Comparison of ENCODE assay signal across 8 cellular contexts in genomic region chr6:44247338-44248302, GRCh38. TPM values are rescaled to one million over a fixed set of nuclear protein-coding genes. Genes with fewer than 3 reads are reported as not detected.
DNase-seq lines count a peak whose midpoint lies in the region; ATAC-seq, FAIRE-seq and TF ChIP-seq lines count a peak whose summit lies in the region.

No MANE protein-coding gene starts in this region.

- 0 to 1% (median 0%) methylated on average over 9 to 52 of the region's 52 CpGs for WGBS in adrenal gland, 4 donors
- WGBS in right cardiac atrium, result under 1% methylated on average over 52 of the region's 52 CpGs

- H3K4me3 ChIP-seq in AG09309 (ENCODE audit: control insufficient read depth, low read depth, low read length) (peak overlapping the region; percentile 69), adrenal gland (peak overlapping the region; percentile 59 to 99 (median 80)), right cardiac atrium (ENCODE audit: low read length) (peak overlapping the region; percentile 98), rectal smooth muscle tissue (ENCODE audit: low read length) (peak overlapping the region; percentile 88)

- TF ChIP-seq POLR2A in adrenal gland (IDR thresholded peaks at IDR 0.05), result no peak

- DNase-seq in AG09309 (ENCODE audit: low read depth) (no peak), adrenal gland (peak; percentile 89 to 92 (median 90)), right cardiac atrium (peak; percentile 78 to 89 (median 89)), urothelium cell line (ENCODE audit: low spot score) (peak; percentile 53)

- ATAC-seq in GM19372 (IDR thresholded peaks at IDR 0.05; ENCODE audit: low read depth, unreplicated experiment), result peak; percentile 24
- ATAC-seq in HG03571 (IDR thresholded peaks at IDR 0.05; ENCODE audit: unreplicated experiment), result peak; percentile 27
- ATAC-seq in right cardiac atrium, result peak; percentile 47 to 64

- no peaks in the 10 kb centered on the region for H3K9me3 Mint-ChIP-seq in T-helper 1 cell treated with Interleukin-12 subunit alpha and Interleukin-12 subunit beta and Interleukin-4 antibody, amounts not matched to agents 30 μg/mL and 1 μg/mL, for 36 hours

- peak overlapping the region; percentile 98 for H3K27ac Mint-ChIP-seq in T-helper 1 cell treated with Interleukin-12 subunit alpha and Interleukin-12 subunit beta and Interleukin-4 antibody, amounts not matched to agents 30 μg/mL and 1 μg/mL, for 36 hours

- H3K27ac ChIP-seq in adrenal gland (peak overlapping the region; percentile 78 to 100 (median 98)), right cardiac atrium (ENCODE audit: low read length) (peak overlapping the region; percentile 80), rectal smooth muscle tissue (ENCODE audit: low read depth, low read length) (peak overlapping the region; percentile 95)

- no peaks in the 10 kb centered on the region for H3K27me3 ChIP-seq in adrenal gland
- no peaks in the 10 kb centered on the region for H3K27me3 ChIP-seq in right cardiac atrium (ENCODE audit: control insufficient read depth, insufficient read depth)
- H3K27me3 ChIP-seq in rectal smooth muscle tissue (ENCODE audit: control insufficient read depth, insufficient read depth, low read length), result no peaks in the 10 kb centered on the region

- peaks cover 49% of the 10 kb centered on the region for H3K36me3 Mint-ChIP-seq in T-helper 1 cell treated with Interleukin-12 subunit alpha and Interleukin-12 subunit beta and Interleukin-4 antibody, amounts not matched to agents 30 μg/mL and 1 μg/mL, for 36 hours (ENCODE audit: low read depth)

- peak overlapping the region; percentile 66 for H3K9ac ChIP-seq in rectal smooth muscle tissue (ENCODE audit: low read length)

- H3K9me3 ChIP-seq in adrenal gland (replicated peaks in 1 of 3) (no peaks in the 10 kb centered on the region), right cardiac atrium (ENCODE audit: control insufficient read depth, low read length) (no peaks in the 10 kb centered on the region)

- intact Hi-C loops in adrenal gland (cut with DNase I) (no loop called here), right cardiac atrium (cut with DNase I) (no loop called here)

- no peak for TF ChIP-seq CTCF in AG09309 (IDR thresholded peaks at IDR 0.05; ENCODE audit: control insufficient read depth, insufficient read depth, low read depth, low read length, missing control alignments)
- TF ChIP-seq CTCF in adrenal gland (IDR thresholded peaks at IDR 0.05), result no peak

- peaks cover 0 to 47% of the 10 kb centered on the region in 2 donors for H3K36me3 ChIP-seq in adrenal gland (replicated peaks in 1 of 2)
- peaks cover 35% of the 10 kb centered on the region for H3K36me3 ChIP-seq in rectal smooth muscle tissue (ENCODE audit: control insufficient read depth, insufficient read depth, low read length)

- H3K4me1 ChIP-seq in adrenal gland (replicated peaks in 1 of 2), result peaks cover 19 to 37% of the 10 kb centered on the region in 2 donors
- no peaks in the 10 kb centered on the region for H3K4me1 ChIP-seq in right cardiac atrium (ENCODE audit: control insufficient read depth, insufficient read depth, low read length)
- peaks cover 6% of the 10 kb centered on the region for H3K4me1 ChIP-seq in rectal smooth muscle tissue (ENCODE audit: control insufficient read depth, insufficient read depth, low read length)

- H3K4me1 Mint-ChIP-seq in T-helper 1 cell treated with Interleukin-12 subunit alpha and Interleukin-12 subunit beta and Interleukin-4 antibody, amounts not matched to agents 30 μg/mL and 1 μg/mL, for 36 hours (ENCODE audit: low read depth), result peaks cover 29% of the 10 kb centered on the region

- FAIRE-seq in urothelium cell line (lab: Jason Lieb, UNC), result no peak

- H3K4me3 Mint-ChIP-seq in T-helper 1 cell treated with Interleukin-12 subunit alpha and Interleukin-12 subunit beta and Interleukin-4 antibody, amounts not matched to agents 30 μg/mL and 1 μg/mL, for 36 hours, result peak overlapping the region; percentile 96

- no peaks in the 10 kb centered on the region for H3K27me3 Mint-ChIP-seq in T-helper 1 cell treated with Interleukin-12 subunit alpha and Interleukin-12 subunit beta and Interleukin-4 antibody, amounts not matched to agents 30 μg/mL and 1 μg/mL, for 36 hours (ENCODE audit: low read depth)

RNA-seq across cellular contexts. Expression of gene HSP90AB1, which starts 0.7 kb away (rescaled TPM):
- total RNA-seq in adrenal gland, result 1,000 to 10,000 TPM in 3 of 8 donors, 100 to 1,000 TPM in 5; 692 to 1,293 (median 857) TPM
- 1,000 to 10,000 TPM in 1 of 3 donors, 100 to 1,000 TPM in 2; 275 to 2,249 (median 420) TPM for polyA plus RNA-seq in adrenal gland
- 100 to 1,000 TPM; 677 to 993 (median 871) TPM for total RNA-seq in right cardiac atrium
- polyA plus RNA-seq in right cardiac atrium, result 586 TPM

RNA-seq across cellular contexts. Expression of gene SLC35B2, which starts 9.7 kb away (rescaled TPM):
- total RNA-seq in adrenal gland (10 to 100 TPM; 48.5 to 79.8 (median 63.5) TPM), right cardiac atrium (10 to 100 TPM; 21.0 to 25.2 (median 23.0) TPM)
- polyA plus RNA-seq in adrenal gland (10 to 100 TPM; 12.7 to 37.5 (median 19.3) TPM), right cardiac atrium (15.8 TPM)

RNA-seq across cellular contexts. Expression of gene NFKBIE, which starts 17.7 kb away (rescaled TPM):
- total RNA-seq in adrenal gland (10 to 100 TPM in 5 of 8 donors, 1 to 10 TPM in 3; 4.8 to 31.2 (median 10.5) TPM), right cardiac atrium (1 to 10 TPM; 3.7 to 5.5 (median 4.3) TPM)
- polyA plus RNA-seq in adrenal gland (10 to 100 TPM in 2 of 3 donors, 1 to 10 TPM in 1; 5.8 to 17.0 (median 10.5) TPM), right cardiac atrium (2.6 TPM)

RNA-seq across cellular contexts. Expression of gene TMEM151B, which starts 22.6 kb away (rescaled TPM):
- total RNA-seq in adrenal gland (1 to 10 TPM in 2 of 8 donors, under 1 TPM in 4, not detected in 2; 0.07 to 3.3 (median 0.41) TPM), right cardiac atrium (1 to 10 TPM in 1 of 4 donors, under 1 TPM in 1, not detected in 2; 0.26 to 1.1 TPM)
- polyA plus RNA-seq in adrenal gland (1 to 10 TPM in 2 of 3 donors, under 1 TPM in 1; 0.88 to 3.9 (median 1.2) TPM), right cardiac atrium (0.88 TPM)

RNA-seq across cellular contexts. Expression of gene SLC29A1, which starts 24.2 kb away (rescaled TPM):
- total RNA-seq in adrenal gland (100 to 1,000 TPM; 104 to 356 (median 186) TPM), right cardiac atrium (100 to 1,000 TPM; 129 to 177 (median 144) TPM)
- polyA plus RNA-seq in adrenal gland (100 to 1,000 TPM in 2 of 3 donors, 10 to 100 TPM in 1; 51.9 to 113 (median 108) TPM), right cardiac atrium (63.2 TPM)
